In genomic region chr6:89840538-89840937, GRCh38 we compare ENCODE assay signal across 14 cellular contexts. TPM values are rescaled to one million over a fixed set of nuclear protein-coding genes. Genes with fewer than 3 reads are reported as not detected.
DNase-seq lines count a peak whose midpoint lies in the region; ATAC-seq and TF ChIP-seq lines count a peak whose summit lies in the region.
"Had no signal": no experiment of that assay in that cellular context is flagged by ENCODE, and none has a peak within 500 bp of the region (broad histone marks: within the 10 kb centered on the region; RNA-seq: fewer than 3 reads in every experiment).

No MANE protein-coding gene starts in this region.

- H3K9ac ChIP-seq in MM.1S (ENCODE audit: low read length) = no peak overlapping the region

- H3K9me2 ChIP-seq in MM.1S (replicated peaks; ENCODE audit: insufficient read depth, low read length) = no peaks in the 10 kb centered on the region

- H3K4me1 ChIP-seq in lung (ENCODE audit: control insufficient read depth in 2 of 2, insufficient read depth in 2 of 2, low read length in 2 of 2) = peaks cover 6 to 10% of the 10 kb centered on the region in 2 donors
- 0 out of 2 replicates have a peak, but pooled peaks cover 3% of the 10 kb centered on the region for H3K4me1 ChIP-seq in MM.1S (ENCODE audit: low read length)

- no peaks in the 10 kb centered on the region for H3F3A ChIP-seq in MM.1S (ENCODE audit: insufficient read depth, low read length)

- TF ChIP-seq CTCF in cardiac fibroblast (IDR thresholded peaks at IDR 0.05; ENCODE audit: low read depth, low read length) (no peak), lung (IDR thresholded peaks at IDR 0.05; ENCODE audit: control extremely low read depth, extremely low read depth) (no peak), MM.1S (IDR thresholded peaks at IDR 0.05; ENCODE audit: low read length) (no peak)

- 0 out of 2 replicates have a peak, but pooled peaks cover 3% of the 10 kb centered on the region for H4K20me1 ChIP-seq in MM.1S (ENCODE audit: insufficient read depth, low read length)

- no peak overlapping the region for H3K4me2 ChIP-seq in MM.1S (ENCODE audit: low read depth, low read length)

- no peak overlapping the region for H2AFZ ChIP-seq in MM.1S (ENCODE audit: low read length)

- no peaks in the 10 kb centered on the region for H3K27me3 ChIP-seq in lung (ENCODE audit: control insufficient read depth, insufficient read depth)
- no peaks in the 10 kb centered on the region for H3K27me3 ChIP-seq in MM.1S (replicated peaks; ENCODE audit: insufficient read depth, low read length)
- H3K27me3 ChIP-seq: Peyer's patch, vagina had no signal

- DNase-seq in Daoy (ENCODE audit: low read depth) = peak; percentile 7
- DNase-seq in KBM-7 = peak; percentile 68
- DNase-seq in cardiac fibroblast (ENCODE audit: low read depth in 2 of 2) = peak; percentile 31 to 63
- no peak for DNase-seq in lung (ENCODE audit: low spot score)
- DNase-seq in MM.1S = no peak
- DNase-seq: activated CD4-positive, CD25-positive, alpha-beta regulatory T cell treated with anti-CD3 and anti-CD28 coated beads, Interleukin-2, amount 50 U/mL, for 72 hours; GF-D8; left cardiac atrium; NCI-H1417; Peyer's patch had no signal

- peaks cover 81% of the 10 kb centered on the region for H3K79me2 ChIP-seq in MM.1S (ENCODE audit: low read length)

- H3K36me3 ChIP-seq in lung (ENCODE audit: control insufficient read depth in 2 of 2, insufficient read depth in 2 of 2, low read length in 2 of 2) = peaks cover 0 to 3% of the 10 kb centered on the region in 2 donors
- no peaks in the 10 kb centered on the region for H3K36me3 ChIP-seq in MM.1S (replicated peaks; ENCODE audit: insufficient read depth, low read length)
- H3K36me3 ChIP-seq: Peyer's patch, vagina had no signal

- no peak overlapping the region for H3K4me3 ChIP-seq in cardiac fibroblast (replicated peaks in 1 of 2; ENCODE audit: low read depth in 2 of 2, low read length in 2 of 2)
- no peak overlapping the region for H3K4me3 ChIP-seq in lung
- H3K4me3 ChIP-seq in MM.1S (ENCODE audit: low read length) = no peak overlapping the region
- H3K4me3 ChIP-seq: Peyer's patch, vagina had no signal

- 57 to 68% methylated on average over 3 of the region's 3 CpGs for WGBS in lung, 2 donors

- H3K9me3 ChIP-seq in lung (ENCODE audit: control insufficient read depth in 2 of 2, insufficient read depth in 1 of 2, low read length in 1 of 2) (no peaks in the 10 kb centered on the region), MM.1S (replicated peaks; ENCODE audit: insufficient read depth, low read length) (no peaks in the 10 kb centered on the region)
- H3K9me3 ChIP-seq: Peyer's patch, vagina had no signal

- in situ Hi-C loops in KBM-7 (cut with MboI; ENCODE audit: low pct_unique_long_range_greater_than_20kb, low sequenced_read_pairs) = no loop called here

- peak; percentile 66 for ATAC-seq in lung (ENCODE audit: insufficient read depth, low FRiP score)
- no peak for ATAC-seq in HG03432 (IDR thresholded peaks at IDR 0.05; ENCODE audit: unreplicated experiment)
- ATAC-seq in GM21723 (IDR thresholded peaks at IDR 0.05; ENCODE audit: unreplicated experiment) = no peak

- no peak overlapping the region for H3K27ac ChIP-seq in lung (ENCODE audit: low read depth in 1 of 2, low read length in 1 of 2)
- no peak overlapping the region for H3K27ac ChIP-seq in MM.1S (ENCODE audit: low read length)
- H3K27ac ChIP-seq: Peyer's patch, vagina had no signal

RNA-seq across cellular contexts. Expression of gene CASP8AP2, which starts 10.9 kb away (rescaled TPM):
- 11.5 and 12.3 TPM in 2 replicates for total RNA-seq in Daoy (2014; rRNA removed; shearing (Covaris generic))
- total RNA-seq in lung = 10 to 100 TPM in 1 of 2 donors, 1 to 10 TPM in 1; 9.8 to 24.4 TPM
- 1 to 10 TPM; 4.3 to 6.5 TPM for polyA plus RNA-seq in lung

RNA-seq across cellular contexts. Expression of gene MDN1, which starts 20.9 kb away (rescaled TPM):
- total RNA-seq in Daoy (2014; rRNA removed; shearing (Covaris generic)) = 15.8 and 18.2 TPM in 2 replicates
- total RNA-seq in lung = 10 to 100 TPM; 31.3 to 32.0 TPM
- 10 to 100 TPM in 1 of 2 donors, 1 to 10 TPM in 1; 7.6 to 33.8 TPM for polyA plus RNA-seq in lung

RNA-seq across cellular contexts. Expression of gene GJA10, which starts 53.7 kb away (rescaled TPM):
- not detected in 2 replicates for total RNA-seq in Daoy (2014; rRNA removed; shearing (Covaris generic))
- not detected for total RNA-seq in lung
- not detected for polyA plus RNA-seq in lung
- total RNA-seq: left cardiac atrium, Peyer's patch, renal cortical epithelial cell, vagina had no signal

Comparison
In these comparisons a context has a peak if more than half of its experiments do, and no peak if none do; other contexts are left out.
1. DNase-seq: peak in Daoy (single experiment), KBM-7 (single experiment) and cardiac fibroblast (2 of 2); none in lung (single experiment) and MM.1S (single experiment).